Comparison of ENCODE assay signal across 15 cellular contexts in genomic region chr1:199084293-199084692, GRCh38.
DNase-seq lines count a peak whose midpoint lies in the region; TF ChIP-seq lines count a peak whose summit lies in the region.
"Had no signal": no experiment of that assay in that cellular context is flagged by ENCODE, and none has a peak within 500 bp of the region (broad histone marks: within the 10 kb centered on the region; RNA-seq: fewer than 3 reads in every experiment).

No MANE protein-coding gene starts in this region.

- H3K27me3 ChIP-seq in uterus: no peaks in the 10 kb centered on the region
- H3K27me3 ChIP-seq: heart left ventricle had no signal

- H3K4me3 ChIP-seq in NB4 (ENCODE audit: low read depth, low read length): no peak overlapping the region
- no peak overlapping the region for H3K4me3 ChIP-seq in uterus
- H3K4me3 ChIP-seq: heart left ventricle, psoas muscle had no signal

- no peaks in the 10 kb centered on the region for H3K36me3 ChIP-seq in uterus
- H3K36me3 ChIP-seq: heart left ventricle had no signal

- intact Hi-C loops in uterus (cut with DNase I; ENCODE audit: low total_unique reads): no loop called here

- no peaks in the 10 kb centered on the region for H3K9me3 ChIP-seq in uterus
- H3K9me3 ChIP-seq: heart left ventricle, psoas muscle had no signal

- no peak for TF ChIP-seq POLR2A in NB4 (IDR thresholded peaks at IDR 0.05; ENCODE audit: extremely low read depth, insufficient read length)
- no peak for TF ChIP-seq POLR2A in uterus (IDR thresholded peaks at IDR 0.05)

- no peaks in the 10 kb centered on the region for H3K4me1 ChIP-seq in uterus
- H3K4me1 ChIP-seq: psoas muscle had no signal

- TF ChIP-seq CTCF in NB4 (IDR thresholded peaks at IDR 0.05; ENCODE audit: low read depth, low read length) (no peak), uterus (IDR thresholded peaks at IDR 0.05) (no peak)

- DNase-seq in GM03348 (ENCODE audit: low spot score) (peak; percentile 20), NB4 (ENCODE audit: low read depth) (peak; percentile 77), caudate nucleus (lab: John Stamatoyannopoulos, UW) (peak in 1 of 61 donors; percentile 10), pons (ENCODE audit: low spot score) (peak; percentile 68), DMS79 treated with DMSO at 0.1 percent for 48 hours (lab: John Stamatoyannopoulos, UW) (no peak), COLO829 (ENCODE audit: low spot score) (no peak), uterus (no peak)
- DNase-seq in activated CD8-positive, alpha-beta memory T cell treated with anti-CD3 and anti-CD28 coated beads, Interleukin-2, amount 50 U/mL, for 48 hours: no peak
- DNase-seq: activated naive CD8-positive, alpha-beta T cell treated with anti-CD3 and anti-CD28 coated beads for 36 hours; DMS79; effector CD8-positive, alpha-beta T cell; heart left ventricle; NCI-H1436 treated with DMSO at 0.1 percent for 48 hours; psoas muscle; stimulated activated CD4-positive, alpha-beta T cell treated with anti-CD3 and anti-CD28 coated beads, Interleukin-4, amount 100 ng/mL, for 24 hours had no signal

- H3K27ac ChIP-seq in caudate nucleus (ENCODE audit: low read depth, low read length) (peak overlapping the region; percentile 84), uterus (no peak overlapping the region)
- H3K27ac ChIP-seq: heart left ventricle, psoas muscle had no signal

Comparison
In these comparisons a context has a peak if more than half of its experiments do, and no peak if none do; other contexts are left out.
1. DNase-seq: peak in GM03348 (single experiment), NB4 (single experiment) and pons (single experiment); none in DMS79 treated with DMSO at 0.1 percent for 48 hours (single experiment), activated CD8-positive, alpha-beta memory T cell treated with anti-CD3 and anti-CD28 coated beads, Interleukin-2, amount 50 U/mL, for 48 hours (single experiment), COLO829 (single experiment) and uterus (0 of 2).